ENCODE assay signal across 29 cellular contexts in genomic region chr19:13350072-13350471, GRCh38.
"Had no signal": no experiment of that assay in that cellular context is flagged by ENCODE, and none has a peak within 500 bp of the region (broad histone marks: within the 10 kb centered on the region; RNA-seq: fewer than 3 reads in every experiment).

No MANE protein-coding gene starts in this region.

- DNase-seq: stimulated activated CD4-positive, alpha-beta T cell treated with anti-CD3 and anti-CD28 coated beads, Interleukin-2, amount 100 ng/mL, for 48 hours; stimulated activated CD4-positive, alpha-beta T cell treated with anti-CD3 and anti-CD28 coated beads, Interleukin-4, amount 100 ng/mL, for 1 hour; stimulated activated CD4-positive, alpha-beta T cell treated with anti-CD3 and anti-CD28 coated beads, Interleukin-4, amount 100 ng/mL, for 24 hours; stimulated activated CD4-positive, alpha-beta T cell treated with anti-CD3 and anti-CD28 coated beads, Interleukin-4, amount 100 ng/mL, for 4 hours; stimulated activated CD8-positive, alpha-beta memory T cell treated with anti-CD3 and anti-CD28 coated beads, Interleukin-4, amount 100 ng/mL, for 48 hours; stimulated activated naive B cell treated with anti-CD40 and anti-IgM and Interleukin-4, amounts not matched to agents 10 μg/mL and 1 μg/mL and 100 μg/mL, for 72 hours; stimulated activated naive CD4-positive, alpha-beta T cell; stimulated activated naive CD4-positive, alpha-beta T cell treated with Interleukin-2 at 50 U/mL for 16 hours; stimulated activated naive CD8-positive, alpha-beta T cell treated with anti-CD3 and anti-CD28 coated beads, Interleukin-15, amount 100 ng/mL, for 72 hours; stimulated activated naive CD8-positive, alpha-beta T cell treated with anti-CD3 and anti-CD28 coated beads, Interleukin-15, Interleukin-2, amounts not matched to agents 100 U/mL and 50 U/mL, for 24 hours; stomach; substantia nigra; testis; thyroid gland; tibial artery; transverse colon; trophoblast cell; upper lobe of left lung; upper lobe of right lung; uterus had no signal

- H3K27me3 ChIP-seq: testis, thyroid gland, tibial nerve, transverse colon, upper lobe of left lung, uterus, vagina had no signal

- ATAC-seq: stimulated activated effector memory CD8-positive, alpha-beta T cell treated with anti-CD3 and anti-CD28 coated beads, Interleukin-12 subunit alpha, Interleukin-12 subunit beta, amount 100 ng/mL, for 72 hours; stimulated activated memory B cell treated with anti-CD40 and anti-IgM and Interleukin-4, amounts not matched to agents 10 μg/mL and 1 μg/mL and 100 μg/mL, for 72 hours; stimulated activated naive B cell treated with anti-CD40 and anti-IgM and Interleukin-4, amounts not matched to agents 10 μg/mL and 1 μg/mL and 100 μg/mL, for 72 hours; stimulated activated naive CD8-positive, alpha-beta T cell treated with anti-CD3 and anti-CD28 coated beads, Interleukin-15, amount 100 ng/mL, for 72 hours; stimulated activated naive CD8-positive, alpha-beta T cell treated with anti-CD3 and anti-CD28 coated beads, Interleukin-15, Interleukin-2, amounts not matched to agents 100 U/mL and 50 U/mL, for 24 hours; upper lobe of right lung had no signal

- H3K27ac Mint-ChIP-seq: stimulated activated effector memory CD8-positive, alpha-beta T cell treated with anti-CD3 and anti-CD28 coated beads, Interleukin-12 subunit alpha, Interleukin-12 subunit beta, amount 100 ng/mL, for 72 hours; stimulated activated memory B cell treated with anti-CD40 and anti-IgM and Interleukin-4, amounts not matched to agents 10 μg/mL and 1 μg/mL and 100 μg/mL, for 72 hours; stimulated activated naive B cell treated with anti-CD40 and anti-IgM and Interleukin-4, amounts not matched to agents 10 μg/mL and 1 μg/mL and 100 μg/mL, for 72 hours; stimulated activated naive CD8-positive, alpha-beta T cell treated with anti-CD3 and anti-CD28 coated beads, Interleukin-15, amount 100 ng/mL, for 72 hours; stimulated activated naive CD8-positive, alpha-beta T cell treated with anti-CD3 and anti-CD28 coated beads, Interleukin-15, Interleukin-2, amounts not matched to agents 100 ng/mL and 50 ng/mL, for 24 hours; type B pancreatic cell had no signal

- H3K4me3 Mint-ChIP-seq: stimulated activated effector memory CD8-positive, alpha-beta T cell treated with anti-CD3 and anti-CD28 coated beads, Interleukin-12 subunit alpha, Interleukin-12 subunit beta, amount 100 ng/mL, for 72 hours; stimulated activated memory B cell treated with anti-CD40 and anti-IgM and Interleukin-4, amounts not matched to agents 10 μg/mL and 1 μg/mL and 100 μg/mL, for 72 hours; stimulated activated naive B cell treated with anti-CD40 and anti-IgM and Interleukin-4, amounts not matched to agents 10 μg/mL and 1 μg/mL and 100 μg/mL, for 72 hours; stimulated activated naive CD8-positive, alpha-beta T cell treated with anti-CD3 and anti-CD28 coated beads, Interleukin-15, amount 100 ng/mL, for 72 hours; stimulated activated naive CD8-positive, alpha-beta T cell treated with anti-CD3 and anti-CD28 coated beads, Interleukin-15, Interleukin-2, amounts not matched to agents 100 ng/mL and 50 ng/mL, for 24 hours; type B pancreatic cell had no signal

- H3K27ac ChIP-seq: stomach, suprapubic skin, testis, thoracic aorta, thyroid gland, tibial artery, tibial nerve, transverse colon, upper lobe of left lung, upper lobe of right lung, uterus, vagina had no signal

- H3K9me3 Mint-ChIP-seq: stimulated activated effector memory CD8-positive, alpha-beta T cell treated with anti-CD3 and anti-CD28 coated beads, Interleukin-12 subunit alpha, Interleukin-12 subunit beta, amount 100 ng/mL, for 72 hours; type B pancreatic cell had no signal

- H3K4me1 Mint-ChIP-seq: stimulated activated effector memory CD8-positive, alpha-beta T cell treated with anti-CD3 and anti-CD28 coated beads, Interleukin-12 subunit alpha, Interleukin-12 subunit beta, amount 100 ng/mL, for 72 hours; stimulated activated memory B cell treated with anti-CD40 and anti-IgM and Interleukin-4, amounts not matched to agents 10 μg/mL and 1 μg/mL and 100 μg/mL, for 72 hours; stimulated activated naive B cell treated with anti-CD40 and anti-IgM and Interleukin-4, amounts not matched to agents 10 μg/mL and 1 μg/mL and 100 μg/mL, for 72 hours; stimulated activated naive CD8-positive, alpha-beta T cell treated with anti-CD3 and anti-CD28 coated beads, Interleukin-15, amount 100 ng/mL, for 72 hours had no signal

- H3K36me3 ChIP-seq: stomach, suprapubic skin, thoracic aorta, thyroid gland, tibial artery, tibial nerve, transverse colon, upper lobe of left lung, upper lobe of right lung, uterus, vagina had no signal

- H3K4me3 ChIP-seq: stomach, suprapubic skin, testis, thoracic aorta, thyroid gland, tibial artery, tibial nerve, transverse colon, upper lobe of left lung, upper lobe of right lung, uterus, vagina had no signal

- H3K27me3 Mint-ChIP-seq: type B pancreatic cell had no signal

- H3K9me3 ChIP-seq: testis, thyroid gland, transverse colon, vagina had no signal

- FAIRE-seq: urothelium cell line had no signal

- H3K36me3 Mint-ChIP-seq: stimulated activated effector memory CD8-positive, alpha-beta T cell treated with anti-CD3 and anti-CD28 coated beads, Interleukin-12 subunit alpha, Interleukin-12 subunit beta, amount 100 ng/mL, for 72 hours; stimulated activated memory B cell treated with anti-CD40 and anti-IgM and Interleukin-4, amounts not matched to agents 10 μg/mL and 1 μg/mL and 100 μg/mL, for 72 hours; type B pancreatic cell had no signal

- H3K4me1 ChIP-seq: stomach, suprapubic skin, testis, thyroid gland, tibial artery, tibial nerve, transverse colon, upper lobe of left lung, upper lobe of right lung, uterus, vagina had no signal
